Comparison of ENCODE assay signal across 15 cellular contexts in genomic region chr1:64894438-64895196, GRCh38.
DNase-seq lines count a peak whose midpoint lies in the region; ATAC-seq and TF ChIP-seq lines count a peak whose summit lies in the region.
"Had no signal": no experiment of that assay in that cellular context is flagged by ENCODE, and none has a peak within 500 bp of the region (broad histone marks: within the 10 kb centered on the region; RNA-seq: fewer than 3 reads in every experiment).

No MANE protein-coding gene starts in this region.

- peaks cover 95% of the 10 kb centered on the region for H3K79me2 ChIP-seq in OCI-LY3 (ENCODE audit: low read length)

- H3K4me2 ChIP-seq in OCI-LY3 (ENCODE audit: low read length), result peak overlapping the region; percentile 51

- H3K36me3 ChIP-seq in OCI-LY3 (replicated peaks; ENCODE audit: low read depth, low read length) (no peaks in the 10 kb centered on the region), gastrocnemius medialis (no peaks in the 10 kb centered on the region)
- H3K36me3 ChIP-seq: left ventricle myocardium inferior had no signal

- no peak for TF ChIP-seq POLR2A in gastrocnemius medialis (IDR thresholded peaks at IDR 0.05)

- H2AFZ ChIP-seq in OCI-LY3 (ENCODE audit: low read depth, low read length), result no peak overlapping the region

- DNase-seq in Daoy (ENCODE audit: low read depth), result peak; percentile 78
- DNase-seq in epithelial cell of esophagus (ENCODE audit: low read depth), result peak; percentile 5
- DNase-seq in gastrocnemius medialis, result peak in 1 of 2 donors; percentile 28
- DNase-seq in HuH-7 (ENCODE audit: low spot score), result no peak
- DNase-seq in NCI-H524 (lab: John Stamatoyannopoulos, UW), result no peak
- DNase-seq in NCI-H1694 (lab: John Stamatoyannopoulos, UW), result no peak
- DNase-seq: activated CD4-positive, alpha-beta T cell treated with anti-CD3 and anti-CD28 coated beads, Interleukin-2, amount 10 ng/mL, durations not matched to agents 7 days and 5 days; endodermal cell; foreskin fibroblast; left ventricle myocardium inferior; nephron progenitor cell; SHP77; T-helper 9 cell had no signal

- H3K4me1 ChIP-seq in OCI-LY3 (ENCODE audit: low read length) (peaks cover 38% of the 10 kb centered on the region), gastrocnemius medialis (peaks cover 94 to 95% of the 10 kb centered on the region in 2 donors)

- intact Hi-C loops in gastrocnemius medialis (cut with DNase I; ENCODE audit: low total_unique reads), result no loop called here

- ATAC-seq in gastrocnemius medialis, result no peak

- H3K27me3 ChIP-seq in OCI-LY3 (ENCODE audit: low read depth, low read length) (no peaks in the 10 kb centered on the region), gastrocnemius medialis (no peaks in the 10 kb centered on the region)

- H3K27ac ChIP-seq in OCI-LY3 (ENCODE audit: low read length) (no peak overlapping the region), gastrocnemius medialis (peak overlapping the region; percentile 48 to 96 (median 75))
- H3K27ac ChIP-seq: C4-2B had no signal

- no peak overlapping the region for H3K9ac ChIP-seq in OCI-LY3 (ENCODE audit: low read length)

- in situ Hi-C loops in gastrocnemius medialis (cut with MboI; ENCODE audit: low sequenced_read_pairs in 4 of 4), result loop anchor here in 1 of 4 donors (5.0 kb wide), 1 partner anchor 68 kb away; no protein-coding TSS in a partner anchor

- H3K4me3 ChIP-seq in OCI-LY3 (ENCODE audit: low read length) (no peak overlapping the region), epithelial cell of esophagus (ENCODE audit: low read length) (no peak overlapping the region), gastrocnemius medialis (no peak overlapping the region)
- H3K4me3 ChIP-seq: left ventricle myocardium inferior had no signal

- peaks cover 95% of the 10 kb centered on the region for H4K20me1 ChIP-seq in OCI-LY3 (ENCODE audit: insufficient read depth, low read length)

- no peak for TF ChIP-seq CTCF in OCI-LY3 (IDR thresholded peaks at IDR 0.05; ENCODE audit: low read depth, low read length)
- TF ChIP-seq CTCF in epithelial cell of esophagus (IDR thresholded peaks at IDR 0.05; ENCODE audit: insufficient read depth, low read depth, low read length, missing control alignments), result no peak
- no peak for TF ChIP-seq CTCF in gastrocnemius medialis (IDR thresholded peaks at IDR 0.05 in 4 of 5, conservative IDR thresholded peaks at IDR 0.05 in 1 of 5)

- H3K9me3 ChIP-seq in OCI-LY3 (ENCODE audit: insufficient read depth, low read length) (no peaks in the 10 kb centered on the region), gastrocnemius medialis (no peaks in the 10 kb centered on the region)
- H3K9me3 ChIP-seq: left ventricle myocardium inferior had no signal

Comparison
In these comparisons a context has a peak if more than half of its experiments do, and no peak if none do; other contexts are left out.
1. DNase-seq: peak in Daoy (single experiment) and epithelial cell of esophagus (single experiment); none in HuH-7 (single experiment), NCI-H524 (0 of 2) and NCI-H1694 (single experiment).